ENCODE assay signal across 10 cellular contexts in the genomic region with DNA sequence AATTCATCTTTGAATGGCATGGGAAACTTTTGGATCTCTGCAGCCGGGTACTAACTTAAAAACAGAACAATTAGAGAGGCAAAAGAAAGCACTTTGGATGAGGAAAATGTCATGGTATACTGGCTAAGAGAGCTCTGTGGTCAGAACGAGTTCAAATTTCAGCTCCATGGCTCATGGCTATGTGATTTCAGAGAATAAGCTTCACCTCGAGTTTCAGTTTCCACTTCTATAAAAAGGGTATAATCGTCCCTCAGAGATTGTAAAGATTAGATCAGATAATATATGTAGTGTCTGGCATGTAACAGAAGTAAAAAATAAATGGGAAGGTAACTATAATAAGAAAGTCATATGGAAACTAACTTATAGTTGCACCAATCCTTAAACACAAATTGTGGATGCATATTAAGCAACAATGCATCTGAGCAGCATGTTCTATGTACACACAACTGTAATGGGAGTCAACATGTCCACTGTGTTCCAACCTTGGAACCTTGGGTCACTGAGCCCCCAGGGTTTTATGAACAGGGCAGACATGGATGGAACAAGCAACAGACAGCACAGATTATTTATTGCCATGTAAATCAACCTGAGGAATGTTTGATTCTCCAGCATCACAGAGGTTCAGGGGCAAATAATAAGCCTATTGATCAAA.
DNase-seq lines count a peak whose midpoint lies in the region; ATAC-seq, FAIRE-seq and TF ChIP-seq lines count a peak whose summit lies in the region.
"Had no signal": no experiment of that assay in that cellular context is flagged by ENCODE, and none has a peak within 500 bp of the region (broad histone marks: within the 10 kb centered on the region; RNA-seq: fewer than 3 reads in every experiment).

No MANE protein-coding gene starts in this region.

- peak; percentile 93 for FAIRE-seq in GM19239 (lab: Jason Lieb, UNC)
- FAIRE-seq: TTC549 had no signal

- H3K4me1 ChIP-seq in aorta (ENCODE audit: control insufficient read depth in 1 of 2, insufficient read depth in 2 of 2, low read length in 2 of 2): no peaks in the 10 kb centered on the region

- WGBS in aorta, 2 donors: 66 to 74% methylated on average over 4 of the region's 4 CpGs

- no peaks in the 10 kb centered on the region for H3K27me3 Mint-ChIP-seq in activated naive CD8-positive, alpha-beta T cell treated with anti-CD3 and anti-CD28 coated beads, Interleukin-2, amount 50 U/mL, for 24 hours

- no peaks in the 10 kb centered on the region for H3K27me3 ChIP-seq in aorta (ENCODE audit: control insufficient read depth in 1 of 2, insufficient read depth in 2 of 2, low read length in 1 of 2)
- H3K27me3 ChIP-seq: MG63 had no signal

- ATAC-seq in HG03460 (IDR thresholded peaks at IDR 0.05; ENCODE audit: unreplicated experiment) (peak; percentile 78), HG03520 (IDR thresholded peaks at IDR 0.05; ENCODE audit: unreplicated experiment) (no peak), aorta (ENCODE audit: low FRiP score) (no peak)
- peak; percentile 87 for ATAC-seq in activated naive CD8-positive, alpha-beta T cell treated with anti-CD3 and anti-CD28 coated beads, Interleukin-2, amount 50 U/mL, for 24 hours

- no peaks in the 10 kb centered on the region for H3K9me3 Mint-ChIP-seq in activated naive CD8-positive, alpha-beta T cell treated with anti-CD3 and anti-CD28 coated beads, Interleukin-2, amount 50 U/mL, for 24 hours

- H3K4me3 ChIP-seq in GM12864 (ENCODE audit: low read depth, low read length): no peak overlapping the region
- H3K4me3 ChIP-seq in aorta (ENCODE audit: low read length in 2 of 2): no peak overlapping the region
- H3K4me3 ChIP-seq: MG63 had no signal

- H3K27ac ChIP-seq in aorta (ENCODE audit: low read depth in 1 of 2, low read length in 2 of 2): no peak overlapping the region

- peak overlapping the region; percentile 74 for H3K27ac Mint-ChIP-seq in activated naive CD8-positive, alpha-beta T cell treated with anti-CD3 and anti-CD28 coated beads, Interleukin-2, amount 50 U/mL, for 24 hours

- peak overlapping the region; percentile 41 for H3K4me3 Mint-ChIP-seq in activated naive CD8-positive, alpha-beta T cell treated with anti-CD3 and anti-CD28 coated beads, Interleukin-2, amount 50 U/mL, for 24 hours

- no peak for TF ChIP-seq CTCF in GM12864 (IDR thresholded peaks at IDR 0.05; ENCODE audit: low read depth, low read length, missing control alignments)

- H3K36me3 ChIP-seq in aorta (ENCODE audit: control insufficient read depth in 1 of 2, insufficient read depth in 2 of 2, low read length in 1 of 2): peaks cover 0 to 3% of the 10 kb centered on the region in 2 donors

- H3K4me1 Mint-ChIP-seq in activated naive CD8-positive, alpha-beta T cell treated with anti-CD3 and anti-CD28 coated beads, Interleukin-2, amount 50 U/mL, for 24 hours: peaks cover 51% of the 10 kb centered on the region

- peaks cover 22% of the 10 kb centered on the region for H3K36me3 Mint-ChIP-seq in activated naive CD8-positive, alpha-beta T cell treated with anti-CD3 and anti-CD28 coated beads, Interleukin-2, amount 50 U/mL, for 24 hours (ENCODE audit: low read depth)

- DNase-seq in GM12864 (ENCODE audit: low read depth) (peak; percentile 10), GM19239 (ENCODE audit: insufficient read length, low spot score) (peak; percentile 30), iPS-NIHi7 (ENCODE audit: extremely low spot score) (no peak), aorta (no peak)
- no peak for DNase-seq in activated naive CD8-positive, alpha-beta T cell treated with anti-CD3 and anti-CD28 coated beads, Interleukin-2, amount 50 U/mL, for 24 hours
- DNase-seq: glutamatergic neuron, MG63 had no signal

- H3K9me3 ChIP-seq in aorta (ENCODE audit: control insufficient read depth, low read length): no peaks in the 10 kb centered on the region
- H3K9me3 ChIP-seq: MG63 had no signal

- intact Hi-C loops in aorta (cut with DNase I): no loop called here

Comparison
In these comparisons a context has a peak if more than half of its experiments do, and no peak if none do; other contexts are left out.
1. DNase-seq: peak in GM12864 (single experiment) and GM19239 (single experiment); none in activated naive CD8-positive, alpha-beta T cell treated with anti-CD3 and anti-CD28 coated beads, Interleukin-2, amount 50 U/mL, for 24 hours (single experiment), iPS-NIHi7 (single experiment) and aorta (0 of 2).
2. ATAC-seq: peak in HG03460 (single experiment) and activated naive CD8-positive, alpha-beta T cell treated with anti-CD3 and anti-CD28 coated beads, Interleukin-2, amount 50 U/mL, for 24 hours (single experiment); none in HG03520 (single experiment) and aorta (single experiment).